In the genomic region with DNA sequence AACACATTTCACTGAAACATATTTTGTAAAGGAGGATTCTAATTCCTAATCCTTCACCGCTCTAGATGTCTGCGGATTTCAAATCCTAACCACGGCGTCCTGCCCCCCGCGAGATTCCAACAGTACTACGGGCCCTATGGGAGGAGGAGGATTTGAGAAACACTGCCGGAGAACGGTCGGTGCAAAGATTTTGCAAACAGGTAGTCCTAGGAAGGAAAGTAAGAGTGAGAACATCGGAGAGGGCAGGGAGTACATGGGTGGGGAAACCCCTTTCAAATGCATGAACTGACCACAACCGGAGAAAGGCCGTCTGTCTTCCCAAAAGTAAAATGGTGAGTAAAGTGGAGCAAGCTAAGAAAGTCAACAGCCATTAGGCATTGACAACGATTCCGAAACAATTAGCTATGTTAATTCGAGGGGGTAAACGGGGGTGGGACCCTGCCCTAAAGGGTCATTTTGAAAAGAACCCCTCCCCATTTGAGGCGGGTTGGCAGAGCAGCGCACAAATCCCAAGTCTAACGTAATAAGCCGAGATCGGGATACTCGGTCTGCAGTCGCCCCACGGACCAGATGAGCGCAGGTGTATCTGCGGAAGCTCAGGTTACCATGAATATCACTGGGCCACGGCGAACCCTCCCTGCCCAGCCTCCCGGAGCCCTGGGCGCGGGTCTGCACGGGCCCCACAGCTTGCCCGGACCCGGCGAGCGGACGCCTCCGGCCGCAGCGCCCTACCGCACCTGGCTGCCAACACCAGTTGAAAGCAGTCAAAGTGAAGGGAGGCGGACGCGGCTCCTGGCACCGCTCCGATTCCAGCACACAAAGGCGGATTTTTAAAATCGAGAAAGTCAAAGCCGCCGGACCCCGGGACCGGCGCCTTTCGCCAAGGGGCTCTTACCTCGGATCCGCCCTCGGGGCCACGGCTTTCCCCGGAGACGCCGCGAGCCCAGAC, we compare ENCODE assay signal across 1 cellular context.
TF ChIP-seq lines count a peak whose summit lies in the region.

No MANE protein-coding gene starts in this region.

TF ChIP-seq in GM12878, 131 proteins besides CTCF, POLR2A, EP300 and RAD21 (continued from another document):
- TF ChIP-seq, protein P1, sequence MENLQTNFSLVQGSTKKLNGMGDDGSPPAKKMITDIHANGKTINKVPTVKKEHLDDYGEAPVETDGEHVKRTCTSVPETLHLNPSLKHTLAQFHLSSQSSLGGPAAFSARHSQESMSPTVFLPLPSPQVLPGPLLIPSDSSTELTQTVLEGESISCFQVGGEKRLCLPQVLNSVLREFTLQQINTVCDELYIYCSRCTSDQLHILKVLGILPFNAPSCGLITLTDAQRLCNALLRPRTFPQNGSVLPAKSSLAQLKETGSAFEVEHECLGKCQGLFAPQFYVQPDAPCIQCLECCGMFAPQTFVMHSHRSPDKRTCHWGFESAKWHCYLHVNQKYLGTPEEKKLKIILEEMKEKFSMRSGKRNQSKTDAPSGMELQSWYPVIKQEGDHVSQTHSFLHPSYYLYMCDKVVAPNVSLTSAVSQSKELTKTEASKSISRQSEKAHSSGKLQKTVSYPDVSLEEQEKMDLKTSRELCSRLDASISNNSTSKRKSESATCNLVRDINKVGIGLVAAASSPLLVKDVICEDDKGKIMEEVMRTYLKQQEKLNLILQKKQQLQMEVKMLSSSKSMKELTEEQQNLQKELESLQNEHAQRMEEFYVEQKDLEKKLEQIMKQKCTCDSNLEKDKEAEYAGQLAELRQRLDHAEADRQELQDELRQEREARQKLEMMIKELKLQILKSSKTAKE (IDR thresholded peaks at IDR 0.05; ENCODE audit: low read depth, poor library complexity, severe bottlenecking): peak; percentile 54
TF ChIP-seq in GM12878: peak in this region for 14.
